11 cellular contexts compared by ENCODE assay signal in genomic region chr11:12076840-12077534, GRCh38. TPM values are rescaled to one million over a fixed set of nuclear protein-coding genes. Genes with fewer than 3 reads are reported as not detected.
DNase-seq lines count a peak whose midpoint lies in the region; TF ChIP-seq lines count a peak whose summit lies in the region.
"Had no signal": no experiment of that assay in that cellular context is flagged by ENCODE, and none has a peak within 500 bp of the region (broad histone marks: within the 10 kb centered on the region; RNA-seq: fewer than 3 reads in every experiment).

No MANE protein-coding gene starts in this region.

- H3K9ac ChIP-seq in fibroblast of lung (ENCODE audit: insufficient read depth, low read length), result peak overlapping the region; percentile 35
- H3K9ac ChIP-seq in rectal smooth muscle tissue (ENCODE audit: low read length), result no peak overlapping the region

- H2AFZ ChIP-seq in ACC112 (ENCODE audit: low read length, unreplicated experiment) (no peak overlapping the region), fibroblast of lung (ENCODE audit: low read length) (no peak overlapping the region)

- H3K27me3 ChIP-seq in ACC112 (ENCODE audit: insufficient read depth, low read length), result no peaks in the 10 kb centered on the region
- H3K27me3 ChIP-seq in fibroblast of lung (ENCODE audit: control insufficient read depth, insufficient read depth, low read length), result no peaks in the 10 kb centered on the region
- H3K27me3 ChIP-seq in rectal smooth muscle tissue (ENCODE audit: control insufficient read depth, insufficient read depth, low read length), result no peaks in the 10 kb centered on the region
- H3K27me3 ChIP-seq: right lobe of liver had no signal

- TF ChIP-seq CTCF in fibroblast of lung (conservative IDR thresholded peaks at IDR 0.05 in 1 of 2, IDR thresholded peaks at IDR 0.05 in 1 of 2; ENCODE audit: low read depth in 1 of 2, low read length in 2 of 2), result no peak

- peak; percentile 93 for DNase-seq in amniotic epithelial cell (ENCODE audit: low read depth)
- DNase-seq in fibroblast of lung (ENCODE audit: low read depth in 2 of 2), result no peak
- no peak for DNase-seq in T-helper 9 cell
- DNase-seq in NOMO-1 (lab: John Stamatoyannopoulos, UW; ENCODE audit: unreplicated experiment in 2 of 2), result no peak
- no peak for DNase-seq in glomerular visceral epithelial cell (ENCODE audit: extremely low spot score)
- no peak for DNase-seq in NCI-H69 (lab: John Stamatoyannopoulos, UW)
- DNase-seq: NCI-H2171, T-helper 2 cell had no signal

- no peaks in the 10 kb centered on the region for H4K20me1 ChIP-seq in fibroblast of lung (ENCODE audit: control insufficient read depth, extremely low read depth, insufficient read depth, low read length)

- peak overlapping the region; percentile 48 for H3K4me3 ChIP-seq in ACC112 (ENCODE audit: low read depth, low read length)
- H3K4me3 ChIP-seq in fibroblast of lung (replicated peaks in 1 of 4; ENCODE audit: control extremely low read depth in 1 of 4, insufficient read depth in 1 of 4, low read depth in 3 of 4, low read length in 4 of 4), result peak overlapping the region in 1 of 4 experiments; percentile 18
- H3K4me3 ChIP-seq in rectal smooth muscle tissue (ENCODE audit: low read length), result no peak overlapping the region
- H3K4me3 ChIP-seq: right lobe of liver had no signal

- H3K36me3 ChIP-seq in ACC112 (ENCODE audit: insufficient read depth, low read length), result no peaks in the 10 kb centered on the region
- no peaks in the 10 kb centered on the region for H3K36me3 ChIP-seq in fibroblast of lung (ENCODE audit: control insufficient read depth, insufficient read depth, low read length)
- no peaks in the 10 kb centered on the region for H3K36me3 ChIP-seq in rectal smooth muscle tissue (ENCODE audit: control insufficient read depth, insufficient read depth, low read length)
- H3K36me3 ChIP-seq: right lobe of liver had no signal

- H3K79me2 ChIP-seq in ACC112 (ENCODE audit: control insufficient read depth, insufficient read depth, low read length, unreplicated experiment) (peaks cover 3% of the 10 kb centered on the region), fibroblast of lung (ENCODE audit: control insufficient read depth, insufficient read depth, low read length) (no peaks in the 10 kb centered on the region)

- peak overlapping the region; percentile 9 for H3K4me2 ChIP-seq in fibroblast of lung (ENCODE audit: extremely low read depth, insufficient read depth, low read length)

- H3K27ac ChIP-seq in ACC112 (ENCODE audit: low read depth, low read length) (peak overlapping the region; percentile 99), fibroblast of lung (ENCODE audit: insufficient read depth, low read length) (peak overlapping the region; percentile 99), rectal smooth muscle tissue (ENCODE audit: low read depth, low read length) (peak overlapping the region; percentile 79)
- H3K27ac ChIP-seq: right lobe of liver had no signal

- H3K4me1 ChIP-seq in ACC112 (ENCODE audit: control insufficient read depth, insufficient read depth, low read length, unreplicated experiment), result peaks cover 43% of the 10 kb centered on the region
- peaks cover 28% of the 10 kb centered on the region for H3K4me1 ChIP-seq in fibroblast of lung (ENCODE audit: control insufficient read depth, extremely low read depth, insufficient read depth, low read length)
- H3K4me1 ChIP-seq in rectal smooth muscle tissue (ENCODE audit: control insufficient read depth, insufficient read depth, low read length), result peaks cover 18% of the 10 kb centered on the region

- H3K9me3 ChIP-seq in fibroblast of lung (ENCODE audit: control insufficient read depth, insufficient read depth, low read depth, low read length), result no peaks in the 10 kb centered on the region
- H3K9me3 ChIP-seq: right lobe of liver had no signal

RNA-seq across cellular contexts. Expression of gene MICAL2, which starts 33.4 kb away (rescaled TPM):
- 88.6 and 275 TPM in 2 replicates for total RNA-seq in fibroblast of lung
- polyA plus RNA-seq in fibroblast of lung, result 78.5 and 120 TPM in 2 replicates
- 125 and 167 TPM in 2 replicates for polyA plus RNA-seq in fibroblast of lung (2012)
- polyA minus RNA-seq in fibroblast of lung (ENCODE audit: low replicate concordance), result 234 and 390 TPM in 2 replicates
